ENCODE assay signal across 1 cellular context in the genomic region with DNA sequence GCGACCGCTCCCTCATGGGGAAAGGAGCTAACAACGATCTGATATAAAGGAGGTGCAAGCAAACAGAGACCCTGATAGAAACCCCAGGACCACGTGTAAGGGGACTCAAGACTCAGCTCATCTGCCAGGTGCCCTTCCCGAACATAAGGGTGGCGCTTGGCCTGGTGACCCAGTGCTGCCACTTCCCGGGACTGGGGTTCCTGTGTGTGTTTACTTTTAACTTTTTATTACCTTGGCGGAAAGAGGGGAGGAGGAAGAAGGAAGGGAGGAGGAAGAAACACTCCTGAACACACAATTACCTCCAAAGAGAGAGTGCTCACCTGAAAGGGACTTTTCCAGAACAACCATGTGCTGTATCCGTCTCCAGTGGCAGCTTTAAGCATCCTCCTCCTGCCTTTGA.
TF ChIP-seq lines count a peak whose summit lies in the region.

No MANE protein-coding gene starts in this region.

TF ChIP-seq in GM23338, 12 proteins besides CTCF, POLR2A, EP300 and RAD21 (continued from another document):
- TF ChIP-seq, protein P1, sequence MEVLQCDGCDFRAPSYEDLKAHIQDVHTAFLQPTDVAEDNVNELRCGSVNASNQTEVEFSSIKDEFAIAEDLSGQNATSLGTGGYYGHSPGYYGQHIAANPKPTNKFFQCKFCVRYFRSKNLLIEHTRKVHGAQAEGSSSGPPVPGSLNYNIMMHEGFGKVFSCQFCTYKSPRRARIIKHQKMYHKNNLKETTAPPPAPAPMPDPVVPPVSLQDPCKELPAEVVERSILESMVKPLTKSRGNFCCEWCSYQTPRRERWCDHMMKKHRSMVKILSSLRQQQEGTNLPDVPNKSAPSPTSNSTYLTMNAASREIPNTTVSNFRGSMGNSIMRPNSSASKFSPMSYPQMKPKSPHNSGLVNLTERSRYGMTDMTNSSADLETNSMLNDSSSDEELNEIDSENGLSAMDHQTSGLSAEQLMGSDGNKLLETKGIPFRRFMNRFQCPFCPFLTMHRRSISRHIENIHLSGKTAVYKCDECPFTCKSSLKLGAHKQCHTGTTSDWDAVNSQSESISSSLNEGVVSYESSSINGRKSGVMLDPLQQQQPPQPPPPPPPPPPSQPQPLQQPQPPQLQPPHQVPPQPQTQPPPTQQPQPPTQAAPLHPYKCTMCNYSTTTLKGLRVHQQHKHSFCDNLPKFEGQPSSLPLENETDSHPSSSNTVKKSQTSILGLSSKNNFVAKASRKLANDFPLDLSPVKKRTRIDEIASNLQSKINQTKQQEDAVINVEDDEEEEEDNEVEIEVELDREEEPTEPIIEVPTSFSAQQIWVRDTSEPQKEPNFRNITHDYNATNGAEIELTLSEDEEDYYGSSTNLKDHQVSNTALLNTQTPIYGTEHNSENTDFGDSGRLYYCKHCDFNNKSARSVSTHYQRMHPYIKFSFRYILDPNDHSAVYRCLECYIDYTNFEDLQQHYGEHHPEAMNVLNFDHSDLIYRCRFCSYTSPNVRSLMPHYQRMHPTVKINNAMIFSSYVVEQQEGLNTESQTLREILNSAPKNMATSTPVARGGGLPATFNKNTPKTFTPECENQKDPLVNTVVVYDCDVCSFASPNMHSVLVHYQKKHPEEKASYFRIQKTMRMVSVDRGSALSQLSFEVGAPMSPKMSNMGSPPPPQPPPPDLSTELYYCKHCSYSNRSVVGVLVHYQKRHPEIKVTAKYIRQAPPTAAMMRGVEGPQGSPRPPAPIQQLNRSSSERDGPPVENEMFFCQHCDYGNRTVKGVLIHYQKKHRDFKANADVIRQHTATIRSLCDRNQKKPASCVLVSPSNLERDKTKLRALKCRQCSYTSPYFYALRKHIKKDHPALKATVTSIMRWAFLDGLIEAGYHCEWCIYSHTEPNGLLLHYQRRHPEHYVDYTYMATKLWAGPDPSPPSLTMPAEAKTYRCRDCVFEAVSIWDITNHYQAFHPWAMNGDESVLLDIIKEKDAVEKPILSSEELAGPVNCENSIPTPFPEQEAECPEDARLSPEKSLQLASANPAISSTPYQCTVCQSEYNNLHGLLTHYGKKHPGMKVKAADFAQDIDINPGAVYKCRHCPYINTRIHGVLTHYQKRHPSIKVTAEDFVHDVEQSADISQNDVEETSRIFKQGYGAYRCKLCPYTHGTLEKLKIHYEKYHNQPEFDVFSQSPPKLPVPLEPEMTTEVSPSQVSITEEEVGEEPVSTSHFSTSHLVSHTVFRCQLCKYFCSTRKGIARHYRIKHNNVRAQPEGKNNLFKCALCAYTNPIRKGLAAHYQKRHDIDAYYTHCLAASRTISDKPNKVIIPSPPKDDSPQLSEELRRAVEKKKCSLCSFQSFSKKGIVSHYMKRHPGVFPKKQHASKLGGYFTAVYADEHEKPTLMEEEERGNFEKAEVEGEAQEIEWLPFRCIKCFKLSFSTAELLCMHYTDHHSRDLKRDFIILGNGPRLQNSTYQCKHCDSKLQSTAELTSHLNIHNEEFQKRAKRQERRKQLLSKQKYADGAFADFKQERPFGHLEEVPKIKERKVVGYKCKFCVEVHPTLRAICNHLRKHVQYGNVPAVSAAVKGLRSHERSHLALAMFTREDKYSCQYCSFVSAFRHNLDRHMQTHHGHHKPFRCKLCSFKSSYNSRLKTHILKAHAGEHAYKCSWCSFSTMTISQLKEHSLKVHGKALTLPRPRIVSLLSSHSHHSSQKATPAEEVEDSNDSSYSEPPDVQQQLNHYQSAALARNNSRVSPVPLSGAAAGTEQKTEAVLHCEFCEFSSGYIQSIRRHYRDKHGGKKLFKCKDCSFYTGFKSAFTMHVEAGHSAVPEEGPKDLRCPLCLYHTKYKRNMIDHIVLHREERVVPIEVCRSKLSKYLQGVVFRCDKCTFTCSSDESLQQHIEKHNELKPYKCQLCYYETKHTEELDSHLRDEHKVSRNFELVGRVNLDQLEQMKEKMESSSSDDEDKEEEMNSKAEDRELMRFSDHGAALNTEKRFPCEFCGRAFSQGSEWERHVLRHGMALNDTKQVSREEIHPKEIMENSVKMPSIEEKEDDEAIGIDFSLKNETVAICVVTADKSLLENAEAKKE (CRISPR knock-in tag; IDR thresholded peaks at IDR 0.05) = no peak
- no peak for TF ChIP-seq NANOG (IDR thresholded peaks at IDR 0.05; ENCODE audit: borderline replicate concordance)
- TF ChIP-seq ZNF114 (CRISPR knock-in tag; IDR thresholded peaks at IDR 0.05) = no peak
